In the genomic region with DNA sequence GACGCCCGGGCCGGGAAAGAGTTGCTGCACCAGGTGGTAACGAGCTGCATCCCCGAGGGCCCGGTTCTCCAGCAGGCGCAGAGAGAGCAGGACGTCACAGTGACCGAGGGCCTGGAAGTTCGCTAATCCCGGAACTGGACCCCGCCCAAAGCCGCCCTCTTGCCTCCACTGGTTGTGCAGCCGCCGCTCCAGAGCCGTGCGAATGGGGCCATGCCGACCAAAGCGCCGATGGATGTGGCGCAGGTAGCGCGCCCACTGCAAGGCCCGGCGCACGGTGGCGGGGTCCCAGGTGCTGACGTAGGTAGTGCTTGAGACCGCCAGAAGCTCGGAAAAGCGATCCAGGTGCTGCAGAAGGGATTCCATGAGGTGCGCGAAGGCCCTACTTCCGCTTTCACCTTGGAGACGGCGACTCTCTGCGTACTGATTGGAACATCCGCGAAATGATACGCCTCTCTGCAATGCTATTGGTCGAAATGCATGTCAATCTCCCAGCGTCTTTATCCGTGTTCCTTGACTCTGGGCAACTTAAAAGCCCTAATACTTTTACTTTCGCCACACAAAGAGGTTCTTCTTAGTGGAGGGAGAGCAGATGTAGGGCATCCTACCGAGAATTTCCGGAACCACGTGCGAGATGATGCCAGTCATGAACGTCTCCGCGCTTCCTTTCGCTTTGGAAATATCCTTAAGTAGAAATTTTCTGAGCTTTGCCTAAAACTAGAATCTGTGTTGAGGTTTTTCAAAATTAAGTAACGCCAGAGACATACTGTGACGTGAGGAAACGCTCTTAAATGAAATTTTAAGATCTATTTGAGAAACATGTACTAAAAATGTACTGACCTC, we compare ENCODE assay signal across 1 cellular context.
TF ChIP-seq lines count a peak whose summit lies in the region.

A gene with protein sequence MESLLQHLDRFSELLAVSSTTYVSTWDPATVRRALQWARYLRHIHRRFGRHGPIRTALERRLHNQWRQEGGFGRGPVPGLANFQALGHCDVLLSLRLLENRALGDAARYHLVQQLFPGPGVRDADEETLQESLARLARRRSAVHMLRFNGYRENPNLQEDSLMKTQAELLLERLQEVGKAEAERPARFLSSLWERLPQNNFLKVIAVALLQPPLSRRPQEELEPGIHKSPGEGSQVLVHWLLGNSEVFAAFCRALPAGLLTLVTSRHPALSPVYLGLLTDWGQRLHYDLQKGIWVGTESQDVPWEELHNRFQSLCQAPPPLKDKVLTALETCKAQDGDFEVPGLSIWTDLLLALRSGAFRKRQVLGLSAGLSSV (minus strand): TSS at position 376 of the 840 bp plus-strand sequence. CDS start 13 bp downstream, at position 363.

TF ChIP-seq in HepG2, 621 proteins besides CTCF, POLR2A, EP300 and RAD21 (continued from another document and continues in another):
- TF ChIP-seq, protein P1, sequence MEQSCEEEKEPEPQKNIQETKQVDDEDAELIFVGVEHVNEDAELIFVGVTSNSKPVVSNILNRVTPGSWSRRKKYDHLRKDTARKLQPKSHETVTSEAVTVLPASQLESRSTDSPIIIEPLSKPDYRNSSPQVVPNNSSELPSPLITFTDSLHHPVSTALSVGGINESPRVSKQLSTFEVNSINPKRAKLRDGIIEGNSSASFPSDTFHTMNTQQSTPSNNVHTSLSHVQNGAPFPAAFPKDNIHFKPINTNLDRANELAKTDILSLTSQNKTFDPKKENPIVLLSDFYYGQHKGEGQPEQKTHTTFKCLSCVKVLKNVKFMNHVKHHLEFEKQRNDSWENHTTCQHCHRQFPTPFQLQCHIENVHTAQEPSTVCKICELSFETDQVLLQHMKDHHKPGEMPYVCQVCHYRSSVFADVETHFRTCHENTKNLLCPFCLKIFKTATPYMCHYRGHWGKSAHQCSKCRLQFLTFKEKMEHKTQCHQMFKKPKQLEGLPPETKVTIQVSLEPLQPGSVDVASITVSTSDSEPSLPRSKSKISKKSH (CRISPR knock-in tag; IDR thresholded peaks at IDR 0.05; ENCODE audit: borderline replicate concordance), result no peak
- TF ChIP-seq NFKB2 (CRISPR knock-in tag; IDR thresholded peaks at IDR 0.05; ENCODE audit: borderline replicate concordance) (no peak), DR1 (CRISPR knock-in tag; IDR thresholded peaks at IDR 0.05) (no peak; the same call in 1 of the 2 replicates), NBN (conservative IDR thresholded peaks at IDR 0.05) (no peak), SALL2 (CRISPR knock-in tag; IDR thresholded peaks at IDR 0.05) (0 out of 2 replicates have a peak, but pooled peaks have one; percentile 82), ZNF883 (CRISPR knock-in tag; IDR thresholded peaks at IDR 0.05; ENCODE audit: not compliant biosample characterization) (no peak), NRL (CRISPR knock-in tag; IDR thresholded peaks at IDR 0.05; ENCODE audit: borderline replicate concordance) (no peak; the same call in 1 of the 2 replicates), ZNF782 (CRISPR knock-in tag; IDR thresholded peaks at IDR 0.05; ENCODE audit: borderline replicate concordance) (peak; percentile 74; the same call in 1 of the 2 replicates), AGO1 (IDR thresholded peaks at IDR 0.05; ENCODE audit: low read depth, low read length, poor library complexity, severe bottlenecking) (no peak), ETV5 (CRISPR knock-in tag; IDR thresholded peaks at IDR 0.05; ENCODE audit: borderline replicate concordance) (peak; percentile 55), ZFY (CRISPR knock-in tag; IDR thresholded peaks at IDR 0.05) (peak; percentile 92), ZMYM2 (CRISPR knock-in tag; IDR thresholded peaks at IDR 0.05) (no peak), PCBP1 (IDR thresholded peaks at IDR 0.05; ENCODE audit: borderline replicate concordance, low read depth, low read length) (no peak), TP53 (CRISPR knock-in tag; conservative IDR thresholded peaks at IDR 0.05) (0 out of 2 replicates have a peak, but pooled peaks have one; percentile 55), RFX5 (IDR thresholded peaks at IDR 0.05; ENCODE audit: low read depth, low read length) (peak; percentile 80), ZNF570 (CRISPR knock-in tag; IDR thresholded peaks at IDR 0.05; ENCODE audit: borderline replicate concordance) (no peak), HOXA5 (CRISPR knock-in tag; IDR thresholded peaks at IDR 0.05) (no peak; the same call in 1 of the 2 replicates), PHF20 (CRISPR knock-in tag; IDR thresholded peaks at IDR 0.05) (peak; percentile 86), MIER2 (CRISPR knock-in tag; IDR thresholded peaks at IDR 0.05) (no peak), MEIS2 (CRISPR knock-in tag; IDR thresholded peaks at IDR 0.05) (0 out of 2 replicates have a peak, but pooled peaks have one; percentile 66), ARNTL (CRISPR knock-in tag; IDR thresholded peaks at IDR 0.05) (no peak; the same call in 1 of the 2 replicates), ISX (CRISPR knock-in tag; conservative IDR thresholded peaks at IDR 0.05) (no peak), RORA (CRISPR knock-in tag; IDR thresholded peaks at IDR 0.05) (no peak), ZNF737 (CRISPR knock-in tag; IDR thresholded peaks at IDR 0.05; ENCODE audit: borderline replicate concordance) (no peak), SOX5 (CRISPR knock-in tag; IDR thresholded peaks at IDR 0.05; ENCODE audit: borderline replicate concordance) (no peak), KLF9 (CRISPR knock-in tag; IDR thresholded peaks at IDR 0.05; ENCODE audit: low read depth) (no peak)
- TF ChIP-seq, protein P2, sequence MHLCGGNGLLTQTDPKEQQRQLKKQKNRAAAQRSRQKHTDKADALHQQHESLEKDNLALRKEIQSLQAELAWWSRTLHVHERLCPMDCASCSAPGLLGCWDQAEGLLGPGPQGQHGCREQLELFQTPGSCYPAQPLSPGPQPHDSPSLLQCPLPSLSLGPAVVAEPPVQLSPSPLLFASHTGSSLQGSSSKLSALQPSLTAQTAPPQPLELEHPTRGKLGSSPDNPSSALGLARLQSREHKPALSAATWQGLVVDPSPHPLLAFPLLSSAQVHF (CRISPR knock-in tag; IDR thresholded peaks at IDR 0.05), result no peak
- TF ChIP-seq, protein P3, sequence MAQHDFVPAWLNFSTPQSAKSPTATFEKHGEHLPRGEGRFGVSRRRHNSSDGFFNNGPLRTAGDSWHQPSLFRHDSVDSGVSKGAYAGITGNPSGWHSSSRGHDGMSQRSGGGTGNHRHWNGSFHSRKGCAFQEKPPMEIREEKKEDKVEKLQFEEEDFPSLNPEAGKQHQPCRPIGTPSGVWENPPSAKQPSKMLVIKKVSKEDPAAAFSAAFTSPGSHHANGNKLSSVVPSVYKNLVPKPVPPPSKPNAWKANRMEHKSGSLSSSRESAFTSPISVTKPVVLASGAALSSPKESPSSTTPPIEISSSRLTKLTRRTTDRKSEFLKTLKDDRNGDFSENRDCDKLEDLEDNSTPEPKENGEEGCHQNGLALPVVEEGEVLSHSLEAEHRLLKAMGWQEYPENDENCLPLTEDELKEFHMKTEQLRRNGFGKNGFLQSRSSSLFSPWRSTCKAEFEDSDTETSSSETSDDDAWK (CRISPR knock-in tag; IDR thresholded peaks at IDR 0.05), result no peak
- TF ChIP-seq, protein P4, sequence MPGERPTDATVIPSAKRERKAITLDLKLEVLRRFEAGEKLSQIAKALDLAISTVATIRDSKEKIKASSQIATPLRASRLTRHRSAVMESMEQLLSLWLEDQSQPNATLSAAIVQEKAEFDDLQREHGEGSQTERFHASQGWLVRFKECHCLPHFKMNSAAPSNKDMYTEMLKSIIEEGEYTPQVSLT (CRISPR knock-in tag; IDR thresholded peaks at IDR 0.05; ENCODE audit: borderline replicate concordance, low read depth), result no peak
- TF ChIP-seq, protein P5, sequence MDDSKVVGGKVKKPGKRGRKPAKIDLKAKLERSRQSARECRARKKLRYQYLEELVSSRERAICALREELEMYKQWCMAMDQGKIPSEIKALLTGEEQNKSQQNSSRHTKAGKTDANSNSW (CRISPR knock-in tag; IDR thresholded peaks at IDR 0.05; ENCODE audit: borderline replicate concordance), result 0 out of 2 replicates have a peak, but pooled peaks have one; percentile 52
- TF ChIP-seq, protein P6, sequence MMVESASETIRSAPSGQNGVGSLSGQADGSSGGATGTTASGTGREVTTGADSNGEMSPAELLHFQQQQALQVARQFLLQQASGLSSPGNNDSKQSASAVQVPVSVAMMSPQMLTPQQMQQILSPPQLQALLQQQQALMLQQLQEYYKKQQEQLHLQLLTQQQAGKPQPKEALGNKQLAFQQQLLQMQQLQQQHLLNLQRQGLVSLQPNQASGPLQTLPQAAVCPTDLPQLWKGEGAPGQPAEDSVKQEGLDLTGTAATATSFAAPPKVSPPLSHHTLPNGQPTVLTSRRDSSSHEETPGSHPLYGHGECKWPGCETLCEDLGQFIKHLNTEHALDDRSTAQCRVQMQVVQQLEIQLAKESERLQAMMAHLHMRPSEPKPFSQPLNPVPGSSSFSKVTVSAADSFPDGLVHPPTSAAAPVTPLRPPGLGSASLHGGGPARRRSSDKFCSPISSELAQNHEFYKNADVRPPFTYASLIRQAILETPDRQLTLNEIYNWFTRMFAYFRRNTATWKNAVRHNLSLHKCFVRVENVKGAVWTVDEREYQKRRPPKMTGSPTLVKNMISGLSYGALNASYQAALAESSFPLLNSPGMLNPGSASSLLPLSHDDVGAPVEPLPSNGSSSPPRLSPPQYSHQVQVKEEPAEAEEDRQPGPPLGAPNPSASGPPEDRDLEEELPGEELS (CRISPR knock-in tag; IDR thresholded peaks at IDR 0.05), result no peak
- TF ChIP-seq, protein P7, sequence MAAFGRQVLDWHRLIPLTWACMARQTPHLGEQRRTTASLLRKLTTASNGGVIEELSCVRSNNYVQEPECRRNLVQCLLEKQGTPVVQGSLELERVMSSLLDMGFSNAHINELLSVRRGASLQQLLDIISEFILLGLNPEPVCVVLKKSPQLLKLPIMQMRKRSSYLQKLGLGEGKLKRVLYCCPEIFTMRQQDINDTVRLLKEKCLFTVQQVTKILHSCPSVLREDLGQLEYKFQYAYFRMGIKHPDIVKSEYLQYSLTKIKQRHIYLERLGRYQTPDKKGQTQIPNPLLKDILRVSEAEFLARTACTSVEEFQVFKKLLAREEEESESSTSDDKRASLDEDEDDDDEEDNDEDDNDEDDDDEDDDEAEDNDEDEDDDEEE (CRISPR knock-in tag; IDR thresholded peaks at IDR 0.05), result 0 out of 2 replicates have a peak, but pooled peaks have one; percentile 26
- TF ChIP-seq, protein P8, sequence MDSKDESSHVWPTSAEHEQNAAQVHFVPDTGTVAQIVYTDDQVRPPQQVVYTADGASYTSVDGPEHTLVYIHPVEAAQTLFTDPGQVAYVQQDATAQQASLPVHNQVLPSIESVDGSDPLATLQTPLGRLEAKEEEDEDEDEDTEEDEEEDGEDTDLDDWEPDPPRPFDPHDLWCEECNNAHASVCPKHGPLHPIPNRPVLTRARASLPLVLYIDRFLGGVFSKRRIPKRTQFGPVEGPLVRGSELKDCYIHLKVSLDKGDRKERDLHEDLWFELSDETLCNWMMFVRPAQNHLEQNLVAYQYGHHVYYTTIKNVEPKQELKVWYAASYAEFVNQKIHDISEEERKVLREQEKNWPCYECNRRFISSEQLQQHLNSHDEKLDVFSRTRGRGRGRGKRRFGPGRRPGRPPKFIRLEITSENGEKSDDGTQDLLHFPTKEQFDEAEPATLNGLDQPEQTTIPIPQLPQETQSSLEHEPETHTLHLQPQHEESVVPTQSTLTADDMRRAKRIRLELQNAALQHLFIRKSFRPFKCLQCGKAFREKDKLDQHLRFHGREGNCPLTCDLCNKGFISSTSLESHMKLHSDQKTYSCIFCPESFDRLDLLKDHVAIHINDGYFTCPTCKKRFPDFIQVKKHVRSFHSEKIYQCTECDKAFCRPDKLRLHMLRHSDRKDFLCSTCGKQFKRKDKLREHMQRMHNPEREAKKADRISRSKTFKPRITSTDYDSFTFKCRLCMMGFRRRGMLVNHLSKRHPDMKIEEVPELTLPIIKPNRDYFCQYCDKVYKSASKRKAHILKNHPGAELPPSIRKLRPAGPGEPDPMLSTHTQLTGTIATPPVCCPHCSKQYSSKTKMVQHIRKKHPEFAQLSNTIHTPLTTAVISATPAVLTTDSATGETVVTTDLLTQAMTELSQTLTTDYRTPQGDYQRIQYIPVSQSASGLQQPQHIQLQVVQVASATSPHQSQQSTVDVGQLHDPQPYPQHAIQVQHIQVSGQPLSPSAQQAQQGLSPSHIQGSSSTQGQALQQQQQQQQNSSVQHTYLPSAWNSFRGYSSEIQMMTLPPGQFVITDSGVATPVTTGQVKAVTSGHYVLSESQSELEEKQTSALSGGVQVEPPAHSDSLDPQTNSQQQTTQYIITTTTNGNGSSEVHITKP (CRISPR knock-in tag; IDR thresholded peaks at IDR 0.05; ENCODE audit: low read depth), result no peak; the same call in 1 of the 2 replicates
- TF ChIP-seq, protein P9, sequence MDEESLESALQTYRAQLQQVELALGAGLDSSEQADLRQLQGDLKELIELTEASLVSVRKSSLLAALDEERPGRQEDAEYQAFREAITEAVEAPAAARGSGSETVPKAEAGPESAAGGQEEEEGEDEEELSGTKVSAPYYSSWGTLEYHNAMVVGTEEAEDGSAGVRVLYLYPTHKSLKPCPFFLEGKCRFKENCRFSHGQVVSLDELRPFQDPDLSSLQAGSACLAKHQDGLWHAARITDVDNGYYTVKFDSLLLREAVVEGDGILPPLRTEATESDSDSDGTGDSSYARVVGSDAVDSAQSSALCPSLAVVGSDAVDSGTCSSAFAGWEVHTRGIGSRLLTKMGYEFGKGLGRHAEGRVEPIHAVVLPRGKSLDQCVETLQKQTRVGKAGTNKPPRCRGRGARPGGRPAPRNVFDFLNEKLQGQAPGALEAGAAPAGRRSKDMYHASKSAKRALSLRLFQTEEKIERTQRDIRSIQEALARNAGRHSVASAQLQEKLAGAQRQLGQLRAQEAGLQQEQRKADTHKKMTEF (CRISPR knock-in tag; IDR thresholded peaks at IDR 0.05), result peak; percentile 75; the same call in 1 of the 2 replicates
- TF ChIP-seq, protein P10, sequence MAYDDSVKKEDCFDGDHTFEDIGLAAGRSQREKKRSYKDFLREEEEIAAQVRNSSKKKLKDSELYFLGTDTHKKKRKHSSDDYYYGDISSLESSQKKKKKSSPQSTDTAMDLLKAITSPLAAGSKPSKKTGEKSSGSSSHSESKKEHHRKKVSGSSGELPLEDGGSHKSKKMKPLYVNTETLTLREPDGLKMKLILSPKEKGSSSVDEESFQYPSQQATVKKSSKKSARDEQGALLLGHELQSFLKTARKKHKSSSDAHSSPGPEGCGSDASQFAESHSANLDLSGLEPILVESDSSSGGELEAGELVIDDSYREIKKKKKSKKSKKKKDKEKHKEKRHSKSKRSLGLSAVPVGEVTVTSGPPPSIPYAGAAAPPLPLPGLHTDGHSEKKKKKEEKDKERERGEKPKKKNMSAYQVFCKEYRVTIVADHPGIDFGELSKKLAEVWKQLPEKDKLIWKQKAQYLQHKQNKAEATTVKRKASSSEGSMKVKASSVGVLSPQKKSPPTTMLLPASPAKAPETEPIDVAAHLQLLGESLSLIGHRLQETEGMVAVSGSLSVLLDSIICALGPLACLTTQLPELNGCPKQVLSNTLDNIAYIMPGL (CRISPR knock-in tag; IDR thresholded peaks at IDR 0.05; ENCODE audit: borderline replicate concordance in 1 of 2, low read depth in 1 of 2), result peak; percentile 46 to 93; a peak in 3 of 4 replicates
